Comparison of ENCODE assay signal across 9 cellular contexts in genomic region chr2:48112911-48113687, GRCh38.
DNase-seq lines count a peak whose midpoint lies in the region; ATAC-seq, FAIRE-seq and TF ChIP-seq lines count a peak whose summit lies in the region.
"Had no signal": no experiment of that assay in that cellular context is flagged by ENCODE, and none has a peak within 500 bp of the region (broad histone marks: within the 10 kb centered on the region; RNA-seq: fewer than 3 reads in every experiment).

No MANE protein-coding gene starts in this region.

- in situ Hi-C loops in GM23248 (cut with MboI) = no loop called here

- no peak overlapping the region for H3K18ac ChIP-seq in neuronal stem cell (ENCODE audit: low read length)

- H3K36me3 ChIP-seq in GM23248 (ENCODE audit: low read depth) = no peaks in the 10 kb centered on the region
- no peaks in the 10 kb centered on the region for H3K36me3 ChIP-seq in RWPE2 (ENCODE audit: low read depth)
- no peaks in the 10 kb centered on the region for H3K36me3 ChIP-seq in neuronal stem cell (replicated peaks in 1 of 2; ENCODE audit: control insufficient read depth in 2 of 2, insufficient read depth in 2 of 2, low read length in 2 of 2)
- H3K36me3 ChIP-seq: heart left ventricle had no signal

- H3K4ac ChIP-seq in neuronal stem cell (ENCODE audit: low read length) = no peak overlapping the region

- H3K79me2 ChIP-seq in GM23248 (ENCODE audit: insufficient read depth) = no peaks in the 10 kb centered on the region

- FAIRE-seq in RCC 7860 (lab: Jason Lieb, UNC) = no peak

- H4K20me1 ChIP-seq in GM23248 (ENCODE audit: insufficient read depth) = no peaks in the 10 kb centered on the region

- H2BK5ac ChIP-seq in neuronal stem cell (ENCODE audit: low read length) = no peak overlapping the region

- no peak overlapping the region for H4K8ac ChIP-seq in neuronal stem cell (ENCODE audit: low read depth, low read length)

- H3K4me2 ChIP-seq in GM23248 (ENCODE audit: unreplicated experiment) (no peak overlapping the region), neuronal stem cell (ENCODE audit: insufficient read depth, low read length, poor library complexity, severe bottlenecking) (no peak overlapping the region)

- no peak overlapping the region for H3K9ac ChIP-seq in GM23248
- no peak overlapping the region for H3K9ac ChIP-seq in neuronal stem cell (ENCODE audit: low read depth, low read length, poor library complexity)

- H3K9me2 ChIP-seq in GM23248 (ENCODE audit: insufficient read depth) = no peaks in the 10 kb centered on the region

- no peaks in the 10 kb centered on the region for H3K27me3 ChIP-seq in GM23248 (replicated peaks; ENCODE audit: insufficient read depth)
- H3K27me3 ChIP-seq in RWPE2 (ENCODE audit: insufficient read depth, poor library complexity, severe bottlenecking) = no peaks in the 10 kb centered on the region
- no peaks in the 10 kb centered on the region for H3K27me3 ChIP-seq in neuronal stem cell (ENCODE audit: control insufficient read depth in 3 of 3, insufficient read depth in 3 of 3, low read depth in 1 of 3, low read length in 3 of 3)
- H3K27me3 ChIP-seq: heart left ventricle had no signal

- H2AFZ ChIP-seq in GM23248 (no peak overlapping the region), neuronal stem cell (ENCODE audit: low read length) (no peak overlapping the region)

- H2AK5ac ChIP-seq in neuronal stem cell (ENCODE audit: low read depth, low read length) = no peak overlapping the region

- no peak overlapping the region for H3K23ac ChIP-seq in neuronal stem cell (ENCODE audit: low read depth, low read length, poor library complexity)

- DNase-seq in GM23248 (peak; percentile 22), RWPE2 (ENCODE audit: low spot score) (no peak), epithelial cell of prostate (ENCODE audit: low read depth, low spot score) (peak; percentile 55), renal cortical epithelial cell (ENCODE audit: low read depth) (peak; percentile 78), GM19238 (ENCODE audit: insufficient read length, low spot score) (no peak), neuronal stem cell (ENCODE audit: low spot score) (no peak), RCC 7860 (ENCODE audit: low spot score) (no peak)
- DNase-seq: heart left ventricle, NCI-H82 had no signal

- no peak overlapping the region for H2BK12ac ChIP-seq in neuronal stem cell (ENCODE audit: low read length)

- H3K4me3 ChIP-seq in GM23248 = no peak overlapping the region
- H3K4me3 ChIP-seq in RWPE2 (ENCODE audit: severe bottlenecking) = no peak overlapping the region
- H3K4me3 ChIP-seq in neuronal stem cell (ENCODE audit: low read length in 2 of 2) = no peak overlapping the region

- H2BK15ac ChIP-seq in neuronal stem cell (ENCODE audit: low read length) = no peak overlapping the region

- no peak overlapping the region for H3K14ac ChIP-seq in neuronal stem cell (ENCODE audit: low read length)

- peaks cover 8% of the 10 kb centered on the region for H3F3A ChIP-seq in GM23248 (ENCODE audit: insufficient read depth)

- no peak for TF ChIP-seq CTCF in RWPE2 (IDR thresholded peaks at IDR 0.05; ENCODE audit: poor library complexity, severe bottlenecking)

- H3K9me3 ChIP-seq in GM23248 (ENCODE audit: low read depth) (no peaks in the 10 kb centered on the region), RWPE2 (ENCODE audit: severe bottlenecking) (no peaks in the 10 kb centered on the region), neuronal stem cell (replicated peaks in 1 of 2; ENCODE audit: control insufficient read depth in 2 of 2, insufficient read depth in 1 of 2, low read depth in 1 of 2, low read length in 2 of 2) (no peaks in the 10 kb centered on the region)
- H3K9me3 ChIP-seq: heart left ventricle had no signal

- WGBS in GM23248 (ENCODE audit: low coverage in 1 of 2, low lambda C conversion rate in 2 of 2, missing lambda C conversion rate in 2 of 2), 2 experiments = 99 to 100% methylated on average over 5 of the region's 5 CpGs
- WGBS in neuronal stem cell (ENCODE audit: extremely low coverage in 2 of 2, insufficient read length in 2 of 2, insufficient replicate concordance in 1 of 2), 2 donors = no CpG with 5 or more reads among the region's 5 CpGs

- H4K91ac ChIP-seq in neuronal stem cell (ENCODE audit: low read depth, low read length, poor library complexity) = no peak overlapping the region

- H3K4me1 ChIP-seq in GM23248 (ENCODE audit: insufficient read depth) = peaks cover 16% of the 10 kb centered on the region; the same call in 1 of the 2 replicates
- H3K4me1 ChIP-seq in RWPE2 (ENCODE audit: insufficient read depth, poor library complexity, severe bottlenecking) = peaks cover 32% of the 10 kb centered on the region
- H3K4me1 ChIP-seq in neuronal stem cell (ENCODE audit: control insufficient read depth in 2 of 2, insufficient read depth in 1 of 2, low read depth in 1 of 2, low read length in 2 of 2) = peaks cover 0 to 7% of the 10 kb centered on the region in 2 donors

- ATAC-seq in RWPE2 (ENCODE audit: low read depth) = no peak
- ATAC-seq: heart left ventricle had no signal

- no peaks in the 10 kb centered on the region for H3K79me1 ChIP-seq in neuronal stem cell (ENCODE audit: low read depth, low read length)

- no peak overlapping the region for H2BK120ac ChIP-seq in neuronal stem cell (ENCODE audit: low read depth, low read length)

- no peak overlapping the region for H3K27ac ChIP-seq in GM23248
- H3K27ac ChIP-seq in RWPE2 (ENCODE audit: poor library complexity, severe bottlenecking) = peak overlapping the region; percentile 96
- H3K27ac ChIP-seq in epithelial cell of prostate = peak overlapping the region; percentile 99
- H3K27ac ChIP-seq in neuronal stem cell (replicated peaks; ENCODE audit: low read length) = no peak overlapping the region

Comparison
In these comparisons a context has a peak if more than half of its experiments do, and no peak if none do; other contexts are left out.
1. DNase-seq: peak in GM23248 (single experiment), epithelial cell of prostate (single experiment) and renal cortical epithelial cell (single experiment); none in RWPE2 (single experiment), GM19238 (single experiment), neuronal stem cell (single experiment) and RCC 7860 (single experiment).
2. H3K27ac ChIP-seq: peak in RWPE2 (single experiment) and epithelial cell of prostate (single experiment); none in GM23248 (single experiment) and neuronal stem cell (single experiment).